ENCODE assay signal across 11 cellular contexts in genomic region chr1:197198333-197198732, GRCh38. TPM values are rescaled to one million over a fixed set of nuclear protein-coding genes. Genes with fewer than 3 reads are reported as not detected.
A peak's percentile ranks its signal among the peaks of the same experiment; 100 is the strongest.
DNase-seq lines count a peak whose midpoint lies in the region; ATAC-seq, FAIRE-seq and TF ChIP-seq lines count a peak whose summit lies in the region.
"Had no signal": no experiment of that assay in that cellular context is flagged by ENCODE, and none has a peak within 500 bp of the region (broad histone marks: within the 10 kb centered on the region; RNA-seq: fewer than 3 reads in every experiment).

No MANE protein-coding gene starts in this region.

- H3K27ac Mint-ChIP-seq in activated CD4-positive, alpha-beta T cell treated with anti-CD3 and anti-CD28 coated beads, Interleukin-2, amount 10 ng/mL, durations not matched to agents 24 days and 14 days, result no peak overlapping the region

- H3K9me3 Mint-ChIP-seq in activated CD4-positive, alpha-beta T cell treated with anti-CD3 and anti-CD28 coated beads, Interleukin-2, amount 10 ng/mL, durations not matched to agents 24 days and 14 days, result no peaks in the 10 kb centered on the region

- H3K27me3 ChIP-seq in skeletal muscle satellite cell (ENCODE audit: control insufficient read depth, insufficient read depth, low read length), result no peaks in the 10 kb centered on the region

- no peak for TF ChIP-seq CTCF in fibroblast of the aortic adventitia (IDR thresholded peaks at IDR 0.05; ENCODE audit: insufficient read depth, low read length)

- peak overlapping the region; percentile 44 for H3K4me3 Mint-ChIP-seq in activated CD4-positive, alpha-beta T cell treated with anti-CD3 and anti-CD28 coated beads, Interleukin-2, amount 10 ng/mL, durations not matched to agents 24 days and 14 days

- no peak for DNase-seq in activated CD4-positive, alpha-beta T cell treated with anti-CD3 and anti-CD28 coated beads, Interleukin-2, amount 10 ng/mL, durations not matched to agents 24 days and 14 days
- DNase-seq in activated CD4-positive, alpha-beta T cell treated with anti-CD3 and anti-CD28 coated beads, Interleukin-2, amount 50 U/mL, for 48 hours, result no peak
- no peak for DNase-seq in fibroblast of the aortic adventitia (ENCODE audit: low read depth)
- no peak for DNase-seq in head of caudate nucleus
- no peak for DNase-seq in NCI-H1930 (lab: John Stamatoyannopoulos, UW)
- DNase-seq: kidney glomerular epithelial cell, NCI-H1417 treated with DMSO at 0.1 percent for 48 hours, SW 1271 had no signal

- peaks cover 17% of the 10 kb centered on the region for H3K36me3 Mint-ChIP-seq in activated CD4-positive, alpha-beta T cell treated with anti-CD3 and anti-CD28 coated beads, Interleukin-2, amount 10 ng/mL, durations not matched to agents 24 days and 14 days (ENCODE audit: low read depth)

- H3K4me1 Mint-ChIP-seq in activated CD4-positive, alpha-beta T cell treated with anti-CD3 and anti-CD28 coated beads, Interleukin-2, amount 10 ng/mL, durations not matched to agents 24 days and 14 days, result peaks cover 46% of the 10 kb centered on the region

- H3K36me3 ChIP-seq in skeletal muscle satellite cell (ENCODE audit: insufficient read depth, low read length), result no peaks in the 10 kb centered on the region

- FAIRE-seq in TTC549 (lab: Jason Lieb, UNC), result peak; percentile 56

- peaks cover 2% of the 10 kb centered on the region for H3K27me3 Mint-ChIP-seq in activated CD4-positive, alpha-beta T cell treated with anti-CD3 and anti-CD28 coated beads, Interleukin-2, amount 10 ng/mL, durations not matched to agents 24 days and 14 days

- no peak for ATAC-seq in GM18520 (IDR thresholded peaks at IDR 0.05; ENCODE audit: unreplicated experiment)

- peak overlapping the region; percentile 99 for H3K9ac ChIP-seq in skeletal muscle satellite cell (ENCODE audit: low read depth, low read length)

- H3K4me3 ChIP-seq in fibroblast of the aortic adventitia (ENCODE audit: low read depth, low read length) (peak overlapping the region; percentile 89), skeletal muscle satellite cell (ENCODE audit: low read length) (peak overlapping the region; percentile 97)

- intact Hi-C loops in activated CD4-positive, alpha-beta T cell treated with anti-CD3 and anti-CD28 coated beads, Interleukin-2, amount 10 ng/mL, durations not matched to agents 24 days and 14 days (cut with micrococcal nuclease), result no loop called here
- intact Hi-C loops in head of caudate nucleus (cut with DNase I), result no loop called here

- no peaks in the 10 kb centered on the region for H3K9me3 ChIP-seq in skeletal muscle satellite cell (replicated peaks; ENCODE audit: low read length)

- H3K4me1 ChIP-seq in skeletal muscle satellite cell (ENCODE audit: control insufficient read depth, insufficient read depth, low read length), result peaks cover 38% of the 10 kb centered on the region

- peak overlapping the region; percentile 97 for H3K4me2 ChIP-seq in skeletal muscle satellite cell (ENCODE audit: low read length)

RNA-seq across cellular contexts. Expression of gene ZBTB41, which starts 2.8 kb away (rescaled TPM):
- 4.7 and 5.1 TPM in 2 replicates for total RNA-seq in activated CD4-positive, alpha-beta T cell treated with anti-CD3 and anti-CD28 coated beads, Interleukin-2, amount 10 ng/mL, durations not matched to agents 24 days and 14 days
- total RNA-seq in fibroblast of the aortic adventitia (ENCODE audit: low replicate concordance), result 25.4 and 33.6 TPM in 2 replicates
- total RNA-seq in skeletal muscle satellite cell (2012; rRNA removed), result 12.2 and 12.7 TPM in 2 replicates

RNA-seq across cellular contexts. Expression of gene ASPM, which starts 51.9 kb away (rescaled TPM):
- total RNA-seq in activated CD4-positive, alpha-beta T cell treated with anti-CD3 and anti-CD28 coated beads, Interleukin-2, amount 10 ng/mL, durations not matched to agents 24 days and 14 days, result 29.1 TPM in 2 replicates
- 7.5 and 52.4 TPM in 2 replicates for total RNA-seq in fibroblast of the aortic adventitia (ENCODE audit: low replicate concordance)
- 19.8 and 27.1 TPM in 2 replicates for total RNA-seq in skeletal muscle satellite cell (2012; rRNA removed)
